Comparison of ENCODE assay signal across 8 cellular contexts in genomic region chr3:15636028-15636709, GRCh38. TPM values are rescaled to one million over a fixed set of nuclear protein-coding genes. Genes with fewer than 3 reads are reported as not detected.
A peak's percentile ranks its signal among the peaks of the same experiment; 100 is the strongest.
DNase-seq lines count a peak whose midpoint lies in the region; ATAC-seq and TF ChIP-seq lines count a peak whose summit lies in the region.

No MANE protein-coding gene starts in this region.

- no peak for TF ChIP-seq EP300 in transverse colon (IDR thresholded peaks at IDR 0.05; ENCODE audit: low read depth)

- peak; percentile 22 for ATAC-seq in left lobe of liver

- CTCF ChIA-PET in activated naive CD4-positive, alpha-beta T cell treated with anti-CD3 and anti-CD28 coated beads for 36 hours (lab: Charles Lee) = interaction anchor here (0.6 to 1.8 kb wide), 3 partner anchors 9 to 213 kb away, joined by 3 to 4 read pairs (median 3); no protein-coding TSS in a partner anchor

- H3K4me1 Mint-ChIP-seq in activated naive CD4-positive, alpha-beta T cell treated with anti-CD3 and anti-CD28 coated beads for 36 hours (ENCODE audit: low read depth) = peaks cover 52% of the 10 kb centered on the region
- peaks cover 31% of the 10 kb centered on the region for H3K4me1 Mint-ChIP-seq in type B pancreatic cell (ENCODE audit: unreplicated experiment)

- H3K27ac ChIP-seq in angular gyrus (ENCODE audit: low read depth, low read length) = peak overlapping the region; percentile 78
- peak overlapping the region; percentile 73 to 84 (median 78) for H3K27ac ChIP-seq in transverse colon

- no peaks in the 10 kb centered on the region for H3K27me3 Mint-ChIP-seq in activated naive CD4-positive, alpha-beta T cell treated with anti-CD3 and anti-CD28 coated beads for 36 hours (ENCODE audit: low read depth)
- no peaks in the 10 kb centered on the region for H3K27me3 Mint-ChIP-seq in type B pancreatic cell

- H3K4me3 ChIP-seq in NB4 (ENCODE audit: low read depth, low read length) = no peak overlapping the region
- H3K4me3 ChIP-seq in transverse colon = no peak overlapping the region

- no peaks in the 10 kb centered on the region for H3K27me3 ChIP-seq in transverse colon

- intact Hi-C loops in activated naive CD4-positive, alpha-beta T cell treated with anti-CD3 and anti-CD28 coated beads for 36 hours (cut with micrococcal nuclease) = loop anchor here (1.0 to 5.0 kb wide), 6 partner anchors 11 to 274 kb away; partner anchors contain the start of gene ANKRD28
- intact Hi-C loops in transverse colon (cut with DNase I; ENCODE audit: low total_unique reads) = no loop called here

- in situ Hi-C loops in transverse colon (cut with MboI; ENCODE audit: low pct_ligation_motif_present in 1 of 4, low pct_unique_long_range_greater_than_20kb in 1 of 4, low sequenced_read_pairs in 3 of 4) = loop anchor here in 3 of 4 donors (10.0 to 25.0 kb wide), 3 partner anchors 169 to 626 kb away; partner anchors contain the start of genes DPH3 (in 1 of the 3) and OXNAD1 (in 1 of the 3)

- peak; percentile 19 for TF ChIP-seq POLR2A in NB4 (IDR thresholded peaks at IDR 0.05; ENCODE audit: extremely low read depth, insufficient read length)
- no peak for TF ChIP-seq POLR2A in transverse colon (IDR thresholded peaks at IDR 0.05)

- no peaks in the 10 kb centered on the region for H3K9me3 ChIP-seq in transverse colon

- DNase-seq in activated naive CD4-positive, alpha-beta T cell treated with anti-CD3 and anti-CD28 coated beads for 36 hours = peak; percentile 74
- no peak for DNase-seq in activated naive CD4-positive, alpha-beta T cell treated with anti-CD3 and anti-CD28 coated beads, Interleukin-2, amount 50 U/mL, for 16 hours
- DNase-seq in NB4 (ENCODE audit: low read depth) (peak; percentile 65), left lobe of liver (ENCODE audit: low spot score) (no peak), transverse colon (no peak), type B pancreatic cell (ENCODE audit: extremely low spot score, unreplicated experiment) (no peak), NCI-H446 treated with DMSO at 0.1 percent for 48 hours (lab: John Stamatoyannopoulos, UW) (no peak)

- H3K27ac Mint-ChIP-seq in activated naive CD4-positive, alpha-beta T cell treated with anti-CD3 and anti-CD28 coated beads for 36 hours = peak overlapping the region; percentile 69
- no peak overlapping the region for H3K27ac Mint-ChIP-seq in type B pancreatic cell

- peaks cover 15 to 31% (median 19%) of the 10 kb centered on the region in 4 donors for H3K4me1 ChIP-seq in transverse colon

- no peak overlapping the region for H3K4me3 Mint-ChIP-seq in activated naive CD4-positive, alpha-beta T cell treated with anti-CD3 and anti-CD28 coated beads for 36 hours
- H3K4me3 Mint-ChIP-seq in type B pancreatic cell = no peak overlapping the region

- no peaks in the 10 kb centered on the region for H3K36me3 Mint-ChIP-seq in activated naive CD4-positive, alpha-beta T cell treated with anti-CD3 and anti-CD28 coated beads for 36 hours (ENCODE audit: low read depth)
- no peaks in the 10 kb centered on the region for H3K36me3 Mint-ChIP-seq in type B pancreatic cell

- WGBS in transverse colon (ENCODE audit: low coverage in 1 of 2), 2 donors = 40 to 53% methylated on average over 1 to 14 of the region's 14 CpGs

- no peaks in the 10 kb centered on the region for H3K36me3 ChIP-seq in transverse colon

- no peaks in the 10 kb centered on the region for H3K9me3 Mint-ChIP-seq in activated naive CD4-positive, alpha-beta T cell treated with anti-CD3 and anti-CD28 coated beads for 36 hours
- no peaks in the 10 kb centered on the region for H3K9me3 Mint-ChIP-seq in type B pancreatic cell

- TF ChIP-seq CTCF in NB4 (IDR thresholded peaks at IDR 0.05; ENCODE audit: low read depth, low read length) (no peak), transverse colon (IDR thresholded peaks at IDR 0.05) (no peak), type B pancreatic cell (conservative IDR thresholded peaks at IDR 0.05) (no peak)

RNA-seq across cellular contexts. Expression of gene BTD, which starts 34.6 kb away (rescaled TPM):
- total RNA-seq in activated naive CD4-positive, alpha-beta T cell treated with anti-CD3 and anti-CD28 coated beads for 36 hours = 1 to 10 TPM; 8.7 to 9.7 TPM
- total RNA-seq in left lobe of liver = 57.4 TPM
- total RNA-seq in transverse colon = 10 to 100 TPM; 21.3 to 49.6 (median 36.3) TPM
- 12.2 and 15.4 TPM in 2 replicates for total RNA-seq in type B pancreatic cell (ENCODE audit: low replicate concordance)

RNA-seq across cellular contexts. Expression of gene HACL1, which starts 34.8 kb away (rescaled TPM):
- 10 to 100 TPM; 25.3 to 26.5 TPM for total RNA-seq in activated naive CD4-positive, alpha-beta T cell treated with anti-CD3 and anti-CD28 coated beads for 36 hours
- total RNA-seq in left lobe of liver (45.2 TPM), transverse colon (10 to 100 TPM in 3 of 4 donors, 1 to 10 TPM in 1; 7.5 to 21.3 (median 17.1) TPM), type B pancreatic cell (ENCODE audit: low replicate concordance) (16.5 and 20.5 TPM in 2 replicates)

Comparison
In these comparisons a context has a peak if more than half of its experiments do, and no peak if none do; other contexts are left out.
1. DNase-seq: peak in activated naive CD4-positive, alpha-beta T cell treated with anti-CD3 and anti-CD28 coated beads for 36 hours (single experiment) and NB4 (single experiment); none in activated naive CD4-positive, alpha-beta T cell treated with anti-CD3 and anti-CD28 coated beads, Interleukin-2, amount 50 U/mL, for 16 hours (single experiment), left lobe of liver (single experiment), transverse colon (single experiment), type B pancreatic cell (single experiment) and NCI-H446 treated with DMSO at 0.1 percent for 48 hours (single experiment).